In genomic region chr20:4814696-4815252, GRCh38 we compare ENCODE assay signal across 8 cellular contexts. TPM values are rescaled to one million over a fixed set of nuclear protein-coding genes. Genes with fewer than 3 reads are reported as not detected.
DNase-seq lines count a peak whose midpoint lies in the region; ATAC-seq and TF ChIP-seq lines count a peak whose summit lies in the region.

No MANE protein-coding gene starts in this region.

- CTCF ChIA-PET in naive thymus-derived CD4-positive, alpha-beta T cell (lab: Charles Lee) = interaction anchor here (0.7 to 1.5 kb wide), 7 partner anchors 12 to 301 kb away, joined by 3 to 9 read pairs (median 3); no protein-coding TSS in a partner anchor

- intact Hi-C loops in naive thymus-derived CD4-positive, alpha-beta T cell (cut with micrococcal nuclease) = loop anchor here (1.0 to 10.0 kb wide), 13 partner anchors 26 to 1722 kb away; partner anchors contain the start of genes CDS2 (in 2 of the 2) and SLC23A2 (in 1 of the 2)

- DNase-seq in T follicular helper cell (ENCODE audit: low read depth) (peak; percentile 70), WERI-Rb-1 (no peak), foreskin melanocyte (no peak)
- DNase-seq in naive thymus-derived CD4-positive, alpha-beta T cell = peak in 3 of 9 donors; percentile 66 to 92 (median 84)

- peaks cover 0 to 2% (median 0%) of the 10 kb centered on the region in 11 donors for H3K9me3 Mint-ChIP-seq in naive thymus-derived CD4-positive, alpha-beta T cell

- H3K27ac ChIP-seq in adipose tissue (ENCODE audit: low read depth, low read length) (peak overlapping the region; percentile 88), thymus (ENCODE audit: low read depth) (peak overlapping the region; percentile 95), WERI-Rb-1 (no peak overlapping the region)
- peak overlapping the region; percentile 98 for H3K27ac ChIP-seq in naive thymus-derived CD4-positive, alpha-beta T cell (ENCODE audit: low read depth, low read length)

- ATAC-seq in GM18511 (IDR thresholded peaks at IDR 0.05; ENCODE audit: unreplicated experiment) (peak; percentile 62), HG02852 (IDR thresholded peaks at IDR 0.05; ENCODE audit: unreplicated experiment) (peak; percentile 47)
- ATAC-seq in naive thymus-derived CD4-positive, alpha-beta T cell = peak; percentile 77

- H3K4me1 Mint-ChIP-seq in naive thymus-derived CD4-positive, alpha-beta T cell = peaks cover 52 to 92% (median 88%) of the 10 kb centered on the region in 7 donors

- H3K27ac Mint-ChIP-seq in naive thymus-derived CD4-positive, alpha-beta T cell = peak overlapping the region; percentile 97 to 100 (median 99)

- no peaks in the 10 kb centered on the region for H3K9me3 ChIP-seq in naive thymus-derived CD4-positive, alpha-beta T cell (ENCODE audit: control insufficient read depth in 2 of 3, low read length in 3 of 3)
- no peaks in the 10 kb centered on the region for H3K9me3 ChIP-seq in thymus (ENCODE audit: control insufficient read depth)
- no peaks in the 10 kb centered on the region for H3K9me3 ChIP-seq in WERI-Rb-1 (ENCODE audit: severe bottlenecking)

- POLR2A ChIA-PET in naive thymus-derived CD4-positive, alpha-beta T cell (lab: Charles Lee) = interaction anchor here (0.6 to 2.9 kb wide), 10 partner anchors 12 to 314 kb away, joined by 3 to 10 read pairs (median 4); partner anchors contain the start of gene PCNA

- H3K4me3 Mint-ChIP-seq in naive thymus-derived CD4-positive, alpha-beta T cell = peak overlapping the region; percentile 78 to 99 (median 92)

- 35 to 43% (median 42%) methylated on average over 20 of the region's 20 CpGs for WGBS in adipose tissue, 3 donors
- 14% methylated on average over 20 of the region's 20 CpGs for WGBS in thymus

- H3K27me3 ChIP-seq in naive thymus-derived CD4-positive, alpha-beta T cell (ENCODE audit: control insufficient read depth in 2 of 2, insufficient read depth in 2 of 2, low read length in 2 of 2) = no peaks in the 10 kb centered on the region
- H3K27me3 ChIP-seq in thymus (ENCODE audit: control insufficient read depth, insufficient read depth) (no peaks in the 10 kb centered on the region), WERI-Rb-1 (ENCODE audit: insufficient read depth, low read depth, severe bottlenecking) (no peaks in the 10 kb centered on the region)

- peaks cover 62 to 65% of the 10 kb centered on the region in 2 donors for H3K4me1 ChIP-seq in naive thymus-derived CD4-positive, alpha-beta T cell (ENCODE audit: control insufficient read depth in 2 of 2, insufficient read depth in 2 of 2, low read length in 2 of 2)
- H3K4me1 ChIP-seq in thymus (ENCODE audit: control insufficient read depth, insufficient read depth, low read length) = peaks cover 38% of the 10 kb centered on the region

- no peaks in the 10 kb centered on the region for H3K27me3 Mint-ChIP-seq in naive thymus-derived CD4-positive, alpha-beta T cell

- H3K36me3 ChIP-seq in naive thymus-derived CD4-positive, alpha-beta T cell (ENCODE audit: control insufficient read depth in 2 of 3, insufficient read depth in 3 of 3, low read length in 3 of 3) = no peaks in the 10 kb centered on the region
- H3K36me3 ChIP-seq in thymus (ENCODE audit: control insufficient read depth, insufficient read depth) (peaks cover 3% of the 10 kb centered on the region), WERI-Rb-1 (no peaks in the 10 kb centered on the region)

- TF ChIP-seq CTCF in WERI-Rb-1 (IDR thresholded peaks at IDR 0.05; ENCODE audit: low read depth, low read length) = no peak

- peaks cover 3 to 46% (median 21%) of the 10 kb centered on the region in 5 donors for H3K36me3 Mint-ChIP-seq in naive thymus-derived CD4-positive, alpha-beta T cell

- peak overlapping the region; percentile 86 for H3K4me3 ChIP-seq in naive thymus-derived CD4-positive, alpha-beta T cell (ENCODE audit: low read length)
- H3K4me3 ChIP-seq in thymus (ENCODE audit: low read length) = peak overlapping the region; percentile 38
- H3K4me3 ChIP-seq in WERI-Rb-1 (ENCODE audit: low read depth, low read length) = no peak overlapping the region

RNA-seq across cellular contexts. Expression of gene RASSF2, which starts 8.6 kb away (rescaled TPM):
- polyA plus RNA-seq in adipose tissue = 10 to 100 TPM in 1 of 3 donors, 1 to 10 TPM in 2; 1.6 to 17.3 (median 9.8) TPM
- total RNA-seq in naive thymus-derived CD4-positive, alpha-beta T cell = 10 to 100 TPM; 24.7 to 67.4 (median 27.0) TPM
- 10 to 100 TPM; 23.0 to 44.6 TPM for polyA plus RNA-seq in naive thymus-derived CD4-positive, alpha-beta T cell
- polyA plus RNA-seq in thymus = 25.7 TPM
